ENCODE assay signal across 13 cellular contexts in the genomic region with DNA sequence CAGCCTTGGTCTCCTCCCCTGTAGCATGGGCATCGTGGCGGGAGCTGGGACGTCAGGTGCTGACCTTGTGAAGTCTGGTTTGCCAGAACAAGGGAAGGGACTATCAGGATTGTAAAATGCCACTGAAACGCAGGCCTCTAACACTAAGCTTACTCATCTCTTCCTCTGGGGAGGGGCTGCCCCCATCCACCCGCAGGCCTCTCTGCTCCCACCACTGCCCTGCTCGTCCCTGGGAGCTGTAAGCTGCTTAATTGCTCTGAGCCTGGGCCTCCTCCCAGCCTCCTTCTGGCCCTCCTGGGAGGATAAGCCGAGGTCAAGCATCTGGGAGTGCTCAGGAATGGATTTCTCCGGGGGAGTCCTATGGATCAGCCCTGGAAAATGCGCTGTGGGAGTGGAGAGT. TPM values are rescaled to one million over a fixed set of nuclear protein-coding genes. Genes with fewer than 3 reads are reported as not detected.
DNase-seq lines count a peak whose midpoint lies in the region; ATAC-seq and TF ChIP-seq lines count a peak whose summit lies in the region.
"Had no signal": no experiment of that assay in that cellular context is flagged by ENCODE, and none has a peak within 500 bp of the region (broad histone marks: within the 10 kb centered on the region; RNA-seq: fewer than 3 reads in every experiment).

No MANE protein-coding gene starts in this region.

- peaks cover 55% of the 10 kb centered on the region for H3K4me1 Mint-ChIP-seq in nephron progenitor cell

- no peak for TF ChIP-seq CTCF in AG09309 (IDR thresholded peaks at IDR 0.05; ENCODE audit: control insufficient read depth, insufficient read depth, low read depth, low read length, missing control alignments)
- TF ChIP-seq CTCF in adrenal gland (IDR thresholded peaks at IDR 0.05), result no peak
- no peak for TF ChIP-seq CTCF in nephron progenitor cell (IDR thresholded peaks at IDR 0.05)
- no peak for TF ChIP-seq CTCF in smooth muscle cell (IDR thresholded peaks at IDR 0.05; ENCODE audit: borderline replicate concordance, insufficient read depth, poor library complexity, severe bottlenecking)

- H3K79me2 ChIP-seq in smooth muscle cell (ENCODE audit: low read depth), result no peaks in the 10 kb centered on the region

- peaks cover 6% of the 10 kb centered on the region for H3F3A ChIP-seq in smooth muscle cell (ENCODE audit: low read depth)

- no peak overlapping the region for H3K4me2 ChIP-seq in smooth muscle cell

- no peaks in the 10 kb centered on the region for H3K27me3 ChIP-seq in H7 (ENCODE audit: control insufficient read depth, insufficient read depth, low read length)
- H3K27me3 ChIP-seq in adrenal gland, result no peaks in the 10 kb centered on the region
- H3K27me3 ChIP-seq in smooth muscle cell (ENCODE audit: low read depth), result no peaks in the 10 kb centered on the region

- 34 to 80% (median 63%) methylated on average over 2 to 9 of the region's 9 CpGs for WGBS in adrenal gland, 4 donors
- WGBS in smooth muscle cell (ENCODE audit: low lambda C conversion rate), result 29% methylated on average over 9 of the region's 9 CpGs

- H3K4me1 ChIP-seq in adrenal gland (replicated peaks in 1 of 2), result no peaks in the 10 kb centered on the region
- H3K4me1 ChIP-seq in smooth muscle cell (ENCODE audit: low read depth), result no peaks in the 10 kb centered on the region

- no peak overlapping the region for H2AFZ ChIP-seq in smooth muscle cell (ENCODE audit: low read depth)

- no peaks in the 10 kb centered on the region for H3K36me3 ChIP-seq in H7 (replicated peaks; ENCODE audit: control insufficient read depth, insufficient read depth, low read length)
- no peaks in the 10 kb centered on the region for H3K36me3 ChIP-seq in adrenal gland (replicated peaks in 1 of 2)
- no peaks in the 10 kb centered on the region for H3K36me3 ChIP-seq in smooth muscle cell (ENCODE audit: low read depth)

- H3K27me3 Mint-ChIP-seq in nephron progenitor cell (ENCODE audit: low read depth, poor library complexity), result peaks cover 14% of the 10 kb centered on the region

- H3K9me3 Mint-ChIP-seq in nephron progenitor cell, result no peaks in the 10 kb centered on the region

- TF ChIP-seq POLR2A in adrenal gland (IDR thresholded peaks at IDR 0.05), result no peak

- H3K9ac ChIP-seq in smooth muscle cell (ENCODE audit: low read depth), result no peak overlapping the region

- H3K27ac ChIP-seq in adrenal gland (peak overlapping the region in 1 of 5 donors; percentile 7), smooth muscle cell (ENCODE audit: low read depth) (no peak overlapping the region)

- H3K4me3 Mint-ChIP-seq in nephron progenitor cell, result no peak overlapping the region

- no peaks in the 10 kb centered on the region for H3K36me3 Mint-ChIP-seq in nephron progenitor cell (ENCODE audit: low read depth)

- intact Hi-C loops in adrenal gland (cut with DNase I), result no loop called here

- H3K27ac Mint-ChIP-seq in nephron progenitor cell, result peak overlapping the region; percentile 25

- H3K9me3 ChIP-seq in adrenal gland (replicated peaks in 1 of 3) (no peaks in the 10 kb centered on the region), smooth muscle cell (replicated peaks; ENCODE audit: low read depth) (no peaks in the 10 kb centered on the region)

- peak; percentile 18 for DNase-seq in AG09309 (ENCODE audit: low read depth)
- DNase-seq in H7, result peak; percentile 64
- DNase-seq in adrenal gland, result peak in 4 of 7 donors; percentile 13 to 46 (median 36)
- no peak for DNase-seq in nephron progenitor cell
- no peak for DNase-seq in activated CD8-positive, alpha-beta memory T cell treated with anti-CD3 and anti-CD28 coated beads, Interleukin-2, amount 50 U/mL, for 4 hours
- no peak for DNase-seq in NCI-H2107 (lab: John Stamatoyannopoulos, UW)
- no peak for DNase-seq in smooth muscle cell (lab: John Stamatoyannopoulos, UW; ENCODE audit: unreplicated experiment)
- DNase-seq: amniotic stem cell, cortex of kidney, DMS 273 treated with DMSO at 0.1 percent for 48 hours, mammary epithelial cell, MM.1S had no signal

- H3K4me3 ChIP-seq in AG09309 (ENCODE audit: control insufficient read depth, low read depth, low read length) (no peak overlapping the region), H7 (ENCODE audit: insufficient read depth, low read depth, low read length) (no peak overlapping the region), adrenal gland (no peak overlapping the region), smooth muscle cell (no peak overlapping the region)

- no peaks in the 10 kb centered on the region for H4K20me1 ChIP-seq in smooth muscle cell (ENCODE audit: low read depth)

- no peak for ATAC-seq in HG02588 (IDR thresholded peaks at IDR 0.05; ENCODE audit: unreplicated experiment)

RNA-seq across cellular contexts. Expression of a gene that starts 8.4 kb away (rescaled TPM):
- 1.3 and 2.9 TPM in 2 replicates for total RNA-seq in H7 (2014; rRNA removed; shearing (Covaris generic))
- 1 to 10 TPM in 5 of 8 donors, under 1 TPM in 3; 0.43 to 2.2 (median 1.2) TPM for total RNA-seq in adrenal gland
- polyA plus RNA-seq in adrenal gland, result 1 to 10 TPM in 2 of 3 donors, under 1 TPM in 1; 0.71 to 2.4 (median 1.0) TPM
- total RNA-seq in smooth muscle cell, result 1.9 TPM in 2 replicates
- 0.39 and 0.78 TPM in 2 replicates for polyA plus RNA-seq in smooth muscle cell

Comparison
In these comparisons a context has a peak if more than half of its experiments do, and no peak if none do; other contexts are left out.
1. DNase-seq: peak in AG09309 (single experiment), H7 (single experiment) and adrenal gland (4 of 7); none in nephron progenitor cell (single experiment), activated CD8-positive, alpha-beta memory T cell treated with anti-CD3 and anti-CD28 coated beads, Interleukin-2, amount 50 U/mL, for 4 hours (single experiment), NCI-H2107 (single experiment) and smooth muscle cell (single experiment).